8 cellular contexts compared by ENCODE assay signal in the genomic region with DNA sequence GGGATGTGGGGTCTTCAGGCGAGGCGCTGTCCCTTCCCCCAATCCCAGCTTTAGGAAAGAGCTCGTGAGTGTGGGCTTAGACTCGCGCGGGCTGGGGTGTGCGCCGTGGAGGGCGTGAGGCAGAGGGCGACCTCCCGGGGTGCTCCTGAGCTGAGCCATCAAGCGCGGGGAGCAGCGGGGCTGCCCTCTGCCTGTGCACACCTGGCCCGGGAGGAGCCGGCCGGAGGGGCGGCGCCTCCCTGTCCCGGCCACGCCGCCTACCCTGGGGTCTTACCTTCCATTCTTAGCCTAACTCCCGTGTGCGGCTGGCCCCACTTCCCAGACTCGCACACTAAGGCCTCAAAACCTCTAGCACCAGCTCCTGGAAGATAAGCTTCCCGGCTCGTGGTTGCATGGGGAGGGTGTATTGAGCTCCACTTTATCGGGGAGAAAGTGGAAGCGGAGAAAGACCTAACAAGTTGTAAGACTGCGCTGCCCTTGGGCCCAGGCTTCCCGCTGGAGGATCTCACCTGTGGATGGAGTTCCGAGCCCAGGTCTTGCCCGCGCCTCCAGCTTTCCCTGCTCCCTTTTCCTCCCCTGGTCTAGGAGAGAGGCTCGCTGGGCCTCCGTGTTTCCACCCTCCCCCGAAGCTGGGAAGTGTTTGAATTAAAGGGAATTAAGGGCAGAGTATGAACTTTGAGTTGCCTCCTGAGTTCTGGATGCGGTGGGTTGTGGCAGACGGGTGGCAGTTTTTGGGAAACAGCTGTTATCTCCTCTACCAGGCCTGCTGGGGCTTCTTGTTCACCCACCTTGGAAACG. TPM values are rescaled to one million over a fixed set of nuclear protein-coding genes. Genes with fewer than 3 reads are reported as not detected.
DNase-seq lines count a peak whose midpoint lies in the region; ATAC-seq and TF ChIP-seq lines count a peak whose summit lies in the region.

No MANE protein-coding gene starts in this region.

- no peaks in the 10 kb centered on the region for H3K27me3 ChIP-seq in dorsolateral prefrontal cortex

- H3K4me1 Mint-ChIP-seq in natural killer cell = peaks cover 7 to 20% of the 10 kb centered on the region in 2 donors

- TF ChIP-seq CTCF in dorsolateral prefrontal cortex (IDR thresholded peaks at IDR 0.05 in 54 of 56, conservative IDR thresholded peaks at IDR 0.05 in 2 of 56; ENCODE audit: low read depth in 1 of 56, partially characterized antibody in 56 of 56) (no peak), natural killer cell (IDR thresholded peaks at IDR 0.05) (no peak)

- peak; percentile 54 for DNase-seq in NCI-H345 (lab: John Stamatoyannopoulos, UW)
- DNase-seq in dorsolateral prefrontal cortex = no peak
- DNase-seq in natural killer cell = no peak
- DNase-seq in GM19240 (ENCODE audit: insufficient read length, low spot score) = no peak
- no peak for DNase-seq in NCI-H526 treated with DMSO at 0.1 percent for 48 hours (lab: John Stamatoyannopoulos, UW)
- no peak for DNase-seq in SKM-1 treated with dmso at 0.1 percent for 144 hours (lab: John Stamatoyannopoulos, UW; ENCODE audit: unreplicated experiment)

- H3K27me3 Mint-ChIP-seq in natural killer cell (ENCODE audit: low read depth in 2 of 2) = peaks cover 0 to 2% of the 10 kb centered on the region in 2 donors

- H3K4me3 ChIP-seq in GM08714 (ENCODE audit: low read length) (peak overlapping the region; percentile 73), dorsolateral prefrontal cortex (peak overlapping the region; percentile 48 to 86 (median 75))

- no peaks in the 10 kb centered on the region for H3K36me3 Mint-ChIP-seq in natural killer cell

- ATAC-seq in natural killer cell (peak; percentile 27 to 45 (median 29)), HG02885 (IDR thresholded peaks at IDR 0.05; ENCODE audit: poor library complexity, unreplicated experiment) (no peak)

- peak overlapping the region in 1 of 2 donors; percentile 75 for H3K27ac Mint-ChIP-seq in natural killer cell

- H3K9me3 Mint-ChIP-seq in natural killer cell = no peaks in the 10 kb centered on the region

- peak overlapping the region in 3 of 59 donors; percentile 44 to 70 (median 46) for H3K27ac ChIP-seq in dorsolateral prefrontal cortex

- peak overlapping the region; percentile 90 for H3K4me3 Mint-ChIP-seq in natural killer cell

- intact Hi-C loops in dorsolateral prefrontal cortex (cut with DNase I) (loop anchor here in 1 of 2 donors (5.0 kb wide), 1 partner anchor 59 kb away; no protein-coding TSS in a partner anchor), natural killer cell (cut with micrococcal nuclease) (loop anchor here (2.0 kb wide), 1 partner anchor 21 kb away; the partner anchor contains the start of gene COMMD7)

RNA-seq across cellular contexts. Expression of gene DNMT3B, which starts 1.2 kb away (rescaled TPM):
- total RNA-seq in dorsolateral prefrontal cortex = 1 to 10 TPM in 101 of 120 experiments, under 1 TPM in 19; 0.67 to 2.8 (median 1.5) TPM
- total RNA-seq in natural killer cell = under 1 TPM; 0.42 to 0.68 (median 0.43) TPM

RNA-seq across cellular contexts. Expression of gene COMMD7, which starts 20.1 kb away (rescaled TPM):
- total RNA-seq in dorsolateral prefrontal cortex (10 to 100 TPM; 29.7 to 61.6 (median 45.3) TPM), natural killer cell (10 to 100 TPM; 56.7 to 72.1 (median 68.1) TPM)

RNA-seq across cellular contexts. Expression of gene MAPRE1, which starts 56.4 kb away (rescaled TPM):
- total RNA-seq in dorsolateral prefrontal cortex (100 to 1,000 TPM in 1 of 120 experiments, 10 to 100 TPM in 119; 50.9 to 101 (median 67.3) TPM), natural killer cell (100 to 1,000 TPM; 133 to 139 (median 137) TPM)
